10 cellular contexts compared by ENCODE assay signal in the genomic region with DNA sequence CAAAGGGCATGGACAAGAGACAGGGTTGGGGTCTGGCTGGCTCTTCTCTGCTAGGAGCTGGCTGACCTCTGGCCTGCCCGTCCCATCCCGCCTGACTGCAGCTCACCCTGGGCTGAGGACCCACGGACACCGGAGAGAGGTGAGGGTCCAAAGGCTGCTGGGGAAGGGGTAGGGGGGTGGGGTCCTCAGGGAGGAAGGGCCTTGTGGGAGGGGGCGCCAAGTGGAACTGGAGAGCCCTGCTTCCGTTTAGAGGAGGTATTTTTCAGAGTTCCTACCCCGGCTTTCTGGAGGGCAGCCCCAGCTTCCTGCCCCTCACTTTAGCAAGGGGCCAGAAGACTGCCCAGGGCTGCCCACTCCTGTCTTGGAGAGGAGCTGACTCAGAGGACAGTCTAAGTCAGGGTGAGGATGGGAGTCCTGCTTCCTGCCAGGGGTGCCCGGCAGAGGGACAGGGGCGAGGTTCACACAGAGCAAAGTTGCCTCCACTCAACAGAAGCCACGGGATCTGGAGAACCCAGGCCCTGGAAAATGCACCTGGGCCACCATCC. TPM values are rescaled to one million over a fixed set of nuclear protein-coding genes. Genes with fewer than 3 reads are reported as not detected.
DNase-seq lines count a peak whose midpoint lies in the region; ATAC-seq and TF ChIP-seq lines count a peak whose summit lies in the region.
"Had no signal": no experiment of that assay in that cellular context is flagged by ENCODE, and none has a peak within 500 bp of the region (broad histone marks: within the 10 kb centered on the region; RNA-seq: fewer than 3 reads in every experiment).

No MANE protein-coding gene starts in this region.

- ATAC-seq in HG02973 (IDR thresholded peaks at IDR 0.05; ENCODE audit: unreplicated experiment) = peak; percentile 15
- ATAC-seq in activated naive CD4-positive, alpha-beta T cell treated with anti-CD3 and anti-CD28 coated beads, Interleukin-2, amount 50 U/mL, for 72 hours = peak; percentile 8 to 34
- peak; percentile 3 to 5 for ATAC-seq in stimulated activated naive B cell treated with anti-CD40 and anti-IgM and Interleukin-4, amounts not matched to agents 10 μg/mL and 1 μg/mL and 100 μg/mL, for 72 hours (replicated peaks)
- no peak for ATAC-seq in sciatic nerve
- ATAC-seq: gastroesophageal sphincter had no signal

- no peaks in the 10 kb centered on the region for H3K9me3 ChIP-seq in prostate gland
- H3K9me3 ChIP-seq: gastroesophageal sphincter, upper lobe of left lung had no signal

- no peak overlapping the region for H3K27ac ChIP-seq in prostate gland
- H3K27ac ChIP-seq: gastroesophageal sphincter had no signal

- no peaks in the 10 kb centered on the region for H3K36me3 ChIP-seq in prostate gland

- TF ChIP-seq POLR2A in prostate gland (IDR thresholded peaks at IDR 0.05) = no peak

- no peaks in the 10 kb centered on the region for H3K27me3 Mint-ChIP-seq in stimulated activated naive B cell treated with anti-CD40 and anti-IgM and Interleukin-4, amounts not matched to agents 10 μg/mL and 1 μg/mL and 100 μg/mL, for 72 hours

- H3K4me1 ChIP-seq in prostate gland (replicated peaks) = peaks cover 13% of the 10 kb centered on the region
- H3K4me1 ChIP-seq: gastroesophageal sphincter had no signal

- 62% methylated on average over 10 of the region's 10 CpGs for WGBS in prostate gland

- peak overlapping the region; percentile 81 to 89 for H3K27ac Mint-ChIP-seq in activated naive CD4-positive, alpha-beta T cell treated with anti-CD3 and anti-CD28 coated beads, Interleukin-2, amount 50 U/mL, for 72 hours
- H3K27ac Mint-ChIP-seq in stimulated activated naive B cell treated with anti-CD40 and anti-IgM and Interleukin-4, amounts not matched to agents 10 μg/mL and 1 μg/mL and 100 μg/mL, for 72 hours = peak overlapping the region; percentile 96

- peaks cover 76 to 85% of the 10 kb centered on the region in 2 donors for H3K4me1 Mint-ChIP-seq in stimulated activated naive B cell treated with anti-CD40 and anti-IgM and Interleukin-4, amounts not matched to agents 10 μg/mL and 1 μg/mL and 100 μg/mL, for 72 hours

- intact Hi-C loops in sciatic nerve (cut with DNase I) (no loop called here), prostate gland (cut with DNase I) (no loop called here)

- H3K9me3 Mint-ChIP-seq in activated naive CD4-positive, alpha-beta T cell treated with anti-CD3 and anti-CD28 coated beads, Interleukin-2, amount 50 U/mL, for 72 hours = no peaks in the 10 kb centered on the region
- H3K9me3 Mint-ChIP-seq in stimulated activated naive B cell treated with anti-CD40 and anti-IgM and Interleukin-4, amounts not matched to agents 10 μg/mL and 1 μg/mL and 100 μg/mL, for 72 hours = no peaks in the 10 kb centered on the region

- H3K36me3 Mint-ChIP-seq in activated naive CD4-positive, alpha-beta T cell treated with anti-CD3 and anti-CD28 coated beads, Interleukin-2, amount 50 U/mL, for 72 hours = no peaks in the 10 kb centered on the region
- H3K36me3 Mint-ChIP-seq in stimulated activated naive B cell treated with anti-CD40 and anti-IgM and Interleukin-4, amounts not matched to agents 10 μg/mL and 1 μg/mL and 100 μg/mL, for 72 hours = peaks cover 47 to 63% of the 10 kb centered on the region in 2 donors

- no peak overlapping the region for H3K4me3 ChIP-seq in prostate gland
- H3K4me3 ChIP-seq: gastroesophageal sphincter, upper lobe of left lung had no signal

- no peaks in the 10 kb centered on the region for H3K27me3 ChIP-seq in prostate gland (replicated peaks; ENCODE audit: insufficient read depth)
- H3K27me3 ChIP-seq: upper lobe of left lung had no signal

- no peak for TF ChIP-seq CTCF in prostate gland (IDR thresholded peaks at IDR 0.05)

- DNase-seq in activated CD8-positive, alpha-beta memory T cell treated with anti-CD3 and anti-CD28 coated beads for 24 hours = peak; percentile 59
- no peak for DNase-seq in activated CD8-positive, alpha-beta memory T cell treated with anti-CD3 and anti-CD28 coated beads, Interleukin-2, amount 50 U/mL, for 48 hours
- no peak for DNase-seq in activated naive CD4-positive, alpha-beta T cell treated with anti-CD3 and anti-CD28 coated beads, Interleukin-2, amount 50 U/mL, for 72 hours (ENCODE audit: low spot score in 2 of 2)
- no peak for DNase-seq in stimulated activated naive B cell treated with anti-CD40 and anti-IgM and Interleukin-4, amounts not matched to agents 10 μg/mL and 1 μg/mL and 100 μg/mL, for 72 hours
- DNase-seq in NCI-H187 treated with DMSO at 0.1 percent for 48 hours (lab: John Stamatoyannopoulos, UW) = no peak
- DNase-seq in sciatic nerve (ENCODE audit: low spot score) = no peak
- DNase-seq in prostate gland (ENCODE audit: low spot score) = no peak

- H3K4me3 Mint-ChIP-seq in stimulated activated naive B cell treated with anti-CD40 and anti-IgM and Interleukin-4, amounts not matched to agents 10 μg/mL and 1 μg/mL and 100 μg/mL, for 72 hours = peak overlapping the region; percentile 93 to 96

RNA-seq across cellular contexts. Expression of gene LARGE2, which starts 7.1 kb away (rescaled TPM):
- 1 to 10 TPM in 1 of 2 donors, under 1 TPM in 1; 0.62 to 1.1 TPM for total RNA-seq in activated naive CD4-positive, alpha-beta T cell treated with anti-CD3 and anti-CD28 coated beads, Interleukin-2, amount 50 U/mL, for 72 hours
- total RNA-seq in sciatic nerve (1.4 TPM), prostate gland (10 to 100 TPM; 20.2 to 33.6 TPM)

RNA-seq across cellular contexts. Expression of gene PEX16, which starts 11.9 kb away (rescaled TPM):
- 10 to 100 TPM; 33.9 to 39.4 TPM for total RNA-seq in activated naive CD4-positive, alpha-beta T cell treated with anti-CD3 and anti-CD28 coated beads, Interleukin-2, amount 50 U/mL, for 72 hours
- total RNA-seq in sciatic nerve (19.0 TPM), prostate gland (10 to 100 TPM; 31.8 to 35.4 TPM)

RNA-seq across cellular contexts. Expression of gene FREY1, which starts 22.5 kb away (rescaled TPM):
- under 1 TPM; 0.64 to 0.91 TPM for total RNA-seq in activated naive CD4-positive, alpha-beta T cell treated with anti-CD3 and anti-CD28 coated beads, Interleukin-2, amount 50 U/mL, for 72 hours
- total RNA-seq in sciatic nerve (not detected), prostate gland (1 to 10 TPM in 1 of 2 donors, under 1 TPM in 1; 0.59 to 2.8 TPM)

RNA-seq across cellular contexts. Expression of gene MAPK8IP1, which starts 44.1 kb away (rescaled TPM):
- total RNA-seq in activated naive CD4-positive, alpha-beta T cell treated with anti-CD3 and anti-CD28 coated beads, Interleukin-2, amount 50 U/mL, for 72 hours = under 1 TPM; 0.23 to 0.57 TPM
- total RNA-seq in sciatic nerve = 285 TPM
- 10 to 100 TPM; 19.8 to 46.9 TPM for total RNA-seq in prostate gland
